In the genomic region with DNA sequence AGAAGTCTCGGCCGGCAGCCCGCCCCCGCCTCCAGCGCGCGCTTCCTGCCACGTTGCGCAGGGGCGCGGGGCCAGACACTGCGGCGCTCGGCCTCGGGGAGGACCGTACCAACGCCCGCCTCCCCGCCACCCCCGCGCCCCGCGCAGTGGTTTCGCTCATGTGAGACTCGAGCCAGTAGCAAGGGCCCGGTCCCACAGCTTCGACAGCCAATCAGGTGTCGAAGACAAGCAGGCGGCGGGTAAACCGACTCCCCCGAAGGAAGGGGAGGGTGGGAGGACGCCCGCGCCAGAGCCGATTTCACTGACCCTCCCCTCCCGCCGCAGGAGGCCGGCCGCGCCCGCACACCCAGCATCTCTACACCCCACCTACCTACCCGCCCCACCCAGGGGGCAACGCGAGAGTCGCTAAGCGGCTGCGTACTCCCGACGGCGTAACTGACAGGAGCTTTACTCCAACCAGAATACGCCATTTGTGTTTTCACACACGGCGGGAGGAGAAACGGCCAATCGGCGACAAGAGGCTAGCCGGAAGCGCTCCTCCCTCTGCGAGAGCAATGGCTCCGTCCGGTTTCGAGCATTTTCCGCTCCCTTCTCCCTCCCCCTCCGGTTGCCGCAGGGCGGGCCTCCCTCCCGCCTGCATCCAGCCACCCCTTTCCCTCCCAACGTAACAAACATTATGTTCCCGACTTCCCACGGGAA, we compare ENCODE assay signal across 8 cellular contexts. TPM values are rescaled to one million over a fixed set of nuclear protein-coding genes. Genes with fewer than 3 reads are reported as not detected.
A peak's percentile ranks its signal among the peaks of the same experiment; 100 is the strongest.
DNase-seq lines count a peak whose midpoint lies in the region; ATAC-seq and TF ChIP-seq lines count a peak whose summit lies in the region.

No MANE protein-coding gene starts in this region.

- peak; percentile 83 for ATAC-seq in stimulated activated naive CD8-positive, alpha-beta T cell treated with anti-CD3 and anti-CD28 coated beads, Interleukin-15, Interleukin-2, amounts not matched to agents 100 U/mL and 50 U/mL, for 24 hours

- no peaks in the 10 kb centered on the region for H3K27me3 Mint-ChIP-seq in nephron (ENCODE audit: low read depth)

- H3K9me3 ChIP-seq in HAP-1: no peaks in the 10 kb centered on the region
- H3K9me3 ChIP-seq in MG63: no peaks in the 10 kb centered on the region

- in situ Hi-C loops in HAP-1 (cut with MboI; ENCODE audit: low sequenced_read_pairs): no loop called here

- H3K36me3 ChIP-seq in HAP-1 (replicated peaks) (peaks cover 25% of the 10 kb centered on the region), MG63 (peaks cover 44% of the 10 kb centered on the region)

- no peaks in the 10 kb centered on the region for H3K9me3 Mint-ChIP-seq in nephron

- peak overlapping the region; percentile 94 to 100 (median 99) for H3K27ac Mint-ChIP-seq in nephron

- H3K4me3 Mint-ChIP-seq in nephron: peak overlapping the region; percentile 92 to 98 (median 98)

- H3K36me3 Mint-ChIP-seq in nephron (ENCODE audit: low read depth): peaks cover 27% of the 10 kb centered on the region

- DNase-seq in ELR (ENCODE audit: low read depth): peak; percentile 98
- peak; percentile 97 to 98 for DNase-seq in HAP-1 (ENCODE audit: low spot score in 2 of 2)
- peak; percentile 98 for DNase-seq in MG63
- peak; percentile 98 to 99 for DNase-seq in SHP77 (lab: John Stamatoyannopoulos, UW)
- peak; percentile 99 for DNase-seq in activated gamma-delta T cell (lab: John Stamatoyannopoulos, UW)
- DNase-seq in fibroblast of the conjunctiva (ENCODE audit: low read depth): peak; percentile 100
- DNase-seq in stimulated activated naive CD8-positive, alpha-beta T cell treated with anti-CD3 and anti-CD28 coated beads, Interleukin-15, Interleukin-2, amounts not matched to agents 100 U/mL and 50 U/mL, for 24 hours: peak; percentile 97

- H3K4me1 Mint-ChIP-seq in nephron: peaks cover 45% of the 10 kb centered on the region

- no peak for TF ChIP-seq CTCF in nephron (IDR thresholded peaks at IDR 0.05; ENCODE audit: unreplicated experiment in 3 of 3)

- peak overlapping the region; percentile 71 for H3K4me3 ChIP-seq in HAP-1
- H3K4me3 ChIP-seq in MG63: peak overlapping the region; percentile 68

- H3K27me3 ChIP-seq in HAP-1 (ENCODE audit: low read depth) (no peaks in the 10 kb centered on the region), MG63 (no peaks in the 10 kb centered on the region)

- H3K4me1 ChIP-seq in HAP-1: peaks cover 26% of the 10 kb centered on the region

RNA-seq across cellular contexts. Expression of a gene that starts 0.6 kb away (rescaled TPM):
- total RNA-seq in MG63 (2014; rRNA removed; shearing (Covaris generic); ENCODE audit: low replicate concordance): 18.4 and 33.9 TPM in 2 replicates

RNA-seq across cellular contexts. Expression of a gene that starts 33.9 kb away (rescaled TPM):
- total RNA-seq in MG63 (2014; rRNA removed; shearing (Covaris generic); ENCODE audit: low replicate concordance): 31.3 and 101 TPM in 2 replicates

Comparison
In these comparisons a context has a peak if more than half of its experiments do, and no peak if none do; other contexts are left out.
1. Peak in every context shown above with its lines: DNase-seq, ATAC-seq and H3K4me3 ChIP-seq.